21 cellular contexts compared by ENCODE assay signal in genomic region chr17:13498184-13498583, GRCh38.
DNase-seq lines count a peak whose midpoint lies in the region; ATAC-seq and TF ChIP-seq lines count a peak whose summit lies in the region.
"Had no signal": no experiment of that assay in that cellular context is flagged by ENCODE, and none has a peak within 500 bp of the region (broad histone marks: within the 10 kb centered on the region; RNA-seq: fewer than 3 reads in every experiment).

No MANE protein-coding gene starts in this region.

- peak overlapping the region; percentile 2 for H3K27ac Mint-ChIP-seq in mesothelial cell of epicardium
- H3K27ac Mint-ChIP-seq: CD4-positive, alpha-beta T cell; CD8-positive, alpha-beta memory T cell had no signal

- no peak overlapping the region for H3K4me3 Mint-ChIP-seq in mesothelial cell of epicardium
- H3K4me3 Mint-ChIP-seq: CD14-positive monocyte; CD4-positive, alpha-beta T cell; CD8-positive, alpha-beta memory T cell had no signal

- DNase-seq in MV-4-11 (lab: John Stamatoyannopoulos, UW) (peak; percentile 66), NOMO-1 treated with DMSO at 0.1 percent for 48 hours (lab: John Stamatoyannopoulos, UW; ENCODE audit: unreplicated experiment) (peak; percentile 25), mesothelial cell of epicardium (ENCODE audit: low spot score in 2 of 2, unreplicated experiment in 2 of 2) (no peak), NCI-H2081 (lab: John Stamatoyannopoulos, UW) (no peak), GM03348 (ENCODE audit: low spot score) (no peak)
- DNase-seq: 8988T; ACHN; AML-193; BE2C; CD4-positive, alpha-beta T cell; CD8-positive, alpha-beta memory T cell; DMS 273 treated with DMSO at 0.1 percent for 48 hours; DMS79; EL; GDM1; GM23248; H7; HCEC 1CT had no signal

- no peaks in the 10 kb centered on the region for H3K27me3 Mint-ChIP-seq in mesothelial cell of epicardium (ENCODE audit: low read depth)
- H3K27me3 Mint-ChIP-seq: CD4-positive, alpha-beta T cell had no signal

- no peaks in the 10 kb centered on the region for H3K9me3 Mint-ChIP-seq in mesothelial cell of epicardium
- H3K9me3 Mint-ChIP-seq: CD4-positive, alpha-beta T cell; CD8-positive, alpha-beta memory T cell had no signal

- no peak for TF ChIP-seq CTCF in mesothelial cell of epicardium (IDR thresholded peaks at IDR 0.05; ENCODE audit: unreplicated experiment)

- peaks cover 11% of the 10 kb centered on the region for H3K4me1 Mint-ChIP-seq in mesothelial cell of epicardium
- H3K4me1 Mint-ChIP-seq: CD14-positive monocyte; CD8-positive, alpha-beta memory T cell had no signal

- no peak for ATAC-seq in GM19467 (IDR thresholded peaks at IDR 0.05; ENCODE audit: unreplicated experiment)
- ATAC-seq: A549 had no signal

- H3K36me3 Mint-ChIP-seq in mesothelial cell of epicardium, result peaks cover 7% of the 10 kb centered on the region
- H3K36me3 Mint-ChIP-seq: CD14-positive monocyte; CD8-positive, alpha-beta memory T cell had no signal

Comparison
In these comparisons a context has a peak if more than half of its experiments do, and no peak if none do; other contexts are left out.
1. DNase-seq: peak in MV-4-11 (single experiment) and NOMO-1 treated with DMSO at 0.1 percent for 48 hours (single experiment); none in mesothelial cell of epicardium (0 of 2), NCI-H2081 (0 of 2) and GM03348 (single experiment).